In the genomic region with DNA sequence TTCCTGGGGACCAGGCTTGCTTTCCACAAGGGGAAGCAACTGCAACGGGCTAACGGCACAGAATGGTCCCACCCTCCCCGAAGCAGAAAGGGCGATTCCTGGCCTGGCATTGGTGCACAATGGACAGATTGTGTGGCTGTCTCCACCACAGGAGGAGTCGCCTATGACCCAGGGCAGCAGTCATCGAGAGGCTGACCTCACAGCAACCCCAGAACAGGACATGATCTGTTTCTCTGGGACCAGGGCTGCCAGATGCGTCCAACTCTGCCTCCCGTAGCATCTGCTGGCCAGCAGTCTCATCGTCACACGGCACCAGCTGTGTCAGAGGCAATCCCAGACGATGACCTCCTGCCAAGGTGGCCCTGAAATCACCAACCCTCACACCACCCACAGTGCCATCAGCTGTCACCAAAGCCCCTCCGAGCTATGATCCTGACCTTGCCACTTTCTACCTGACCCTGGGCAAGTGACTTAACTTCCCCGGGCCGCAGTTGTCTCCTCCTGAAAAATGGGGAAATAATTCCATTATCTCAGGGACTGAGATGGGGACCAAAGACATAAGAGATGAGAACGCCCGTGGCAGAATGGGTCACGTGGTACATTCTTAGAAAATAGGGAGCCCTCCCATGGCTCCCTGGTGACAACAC, we compare ENCODE assay signal across 13 cellular contexts.
A peak's percentile ranks its signal among the peaks of the same experiment; 100 is the strongest.
DNase-seq lines count a peak whose midpoint lies in the region; ATAC-seq and TF ChIP-seq lines count a peak whose summit lies in the region.
"Had no signal": no experiment of that assay in that cellular context is flagged by ENCODE, and none has a peak within 500 bp of the region (broad histone marks: within the 10 kb centered on the region; RNA-seq: fewer than 3 reads in every experiment).

No MANE protein-coding gene starts in this region.

- DNase-seq in GM04503 (ENCODE audit: low read depth): peak; percentile 34
- peak; percentile 83 for DNase-seq in inferior parietal cortex (ENCODE audit: extremely low spot score)
- no peak for DNase-seq in stimulated activated CD4-positive, alpha-beta T cell treated with anti-CD3 and anti-CD28 coated beads, Interleukin-1b, Interleukin-23, amount 100 ng/mL, for 48 hours
- DNase-seq in stimulated activated effector memory CD8-positive, alpha-beta T cell treated with anti-CD3 and anti-CD28 coated beads, Interleukin-12 subunit alpha, Interleukin-12 subunit beta, amount 100 ng/mL, for 72 hours (ENCODE audit: low spot score in 2 of 2): no peak
- no peak for DNase-seq in mammary epithelial cell
- DNase-seq: NCI-H1436; stimulated activated CD4-positive, alpha-beta T cell treated with anti-CD3 and anti-CD28 coated beads, Interleukin-12 subunit alpha, Interleukin-12 subunit beta, amount 100 ng/mL, for 4 hours had no signal

- peaks cover 98% of the 10 kb centered on the region for H3K4me1 Mint-ChIP-seq in brain
- peaks cover 41% of the 10 kb centered on the region for H3K4me1 Mint-ChIP-seq in stimulated activated effector memory CD8-positive, alpha-beta T cell treated with anti-CD3 and anti-CD28 coated beads, Interleukin-12 subunit alpha, Interleukin-12 subunit beta, amount 100 ng/mL, for 72 hours

- no peaks in the 10 kb centered on the region for H3K36me3 Mint-ChIP-seq in brain
- H3K36me3 Mint-ChIP-seq in stimulated activated effector memory CD8-positive, alpha-beta T cell treated with anti-CD3 and anti-CD28 coated beads, Interleukin-12 subunit alpha, Interleukin-12 subunit beta, amount 100 ng/mL, for 72 hours: peaks cover 7% of the 10 kb centered on the region

- no peak for ATAC-seq in GM19328 (IDR thresholded peaks at IDR 0.05; ENCODE audit: unreplicated experiment)
- no peak for ATAC-seq in stimulated activated effector memory CD8-positive, alpha-beta T cell treated with anti-CD3 and anti-CD28 coated beads, Interleukin-12 subunit alpha, Interleukin-12 subunit beta, amount 100 ng/mL, for 72 hours
- ATAC-seq: activated T-helper 17 cell treated with anti-CD3 and anti-CD28 coated beads, Interleukin-2, amount 50 U/mL, for 72 hours had no signal

- WGBS in mammary epithelial cell (ENCODE audit: low coverage, missing lambda C conversion rate): 91% methylated on average over 12 of the region's 17 CpGs

- CTCF ChIA-PET in mammary epithelial cell (lab: Charles Lee; ENCODE audit: low non-redundant PET): no interaction called here

- H3K9ac ChIP-seq in skeletal muscle satellite cell (ENCODE audit: low read depth, low read length): no peak overlapping the region
- H3K9ac ChIP-seq in mammary epithelial cell (ENCODE audit: insufficient read depth, low read length): no peak overlapping the region

- intact Hi-C loops in mammary epithelial cell (cut with micrococcal nuclease): no loop called here

- no peaks in the 10 kb centered on the region for H4K20me1 ChIP-seq in mammary epithelial cell (ENCODE audit: insufficient read depth, low read length)

- H3K79me2 ChIP-seq in mammary epithelial cell (ENCODE audit: insufficient read depth, low read length): peaks cover 87% of the 10 kb centered on the region

- H3K27me3 Mint-ChIP-seq in brain: peaks cover 3% of the 10 kb centered on the region
- H3K27me3 Mint-ChIP-seq: activated T-helper 17 cell treated with anti-CD3 and anti-CD28 coated beads, Interleukin-2, amount 50 U/mL, for 72 hours; central memory CD8-positive, alpha-beta T cell; memory B cell had no signal

- dilution Hi-C loops in mammary epithelial cell (cut with HindIII; ENCODE audit: low sequenced_read_pairs): loop anchor here (5.0 kb wide), 1 partner anchor 33 kb away; no protein-coding TSS in a partner anchor

- in situ Hi-C loops in mammary epithelial cell (cut with MboI; ENCODE audit: low sequenced_read_pairs in 2 of 2): no loop called here

- H3K27me3 ChIP-seq in skeletal muscle satellite cell (ENCODE audit: control insufficient read depth, insufficient read depth, low read length) (no peaks in the 10 kb centered on the region), mammary epithelial cell (ENCODE audit: insufficient read depth, low read length) (no peaks in the 10 kb centered on the region)

- H3K9me3 ChIP-seq in skeletal muscle satellite cell (replicated peaks; ENCODE audit: low read length) (no peaks in the 10 kb centered on the region), mammary epithelial cell (replicated peaks; ENCODE audit: insufficient read depth, low read length) (no peaks in the 10 kb centered on the region)

- no peak overlapping the region for H3K27ac ChIP-seq in mammary epithelial cell (ENCODE audit: insufficient read depth, low read depth, low read length)

- no peak overlapping the region for H3K4me3 Mint-ChIP-seq in brain
- H3K4me3 Mint-ChIP-seq in stimulated activated effector memory CD8-positive, alpha-beta T cell treated with anti-CD3 and anti-CD28 coated beads, Interleukin-12 subunit alpha, Interleukin-12 subunit beta, amount 100 ng/mL, for 72 hours: no peak overlapping the region
- H3K4me3 Mint-ChIP-seq: activated T-helper 17 cell treated with anti-CD3 and anti-CD28 coated beads, Interleukin-2, amount 50 U/mL, for 72 hours; central memory CD8-positive, alpha-beta T cell; memory B cell had no signal

- H3K4me2 ChIP-seq in skeletal muscle satellite cell (ENCODE audit: low read length): peak overlapping the region; percentile 20
- H3K4me2 ChIP-seq in mammary epithelial cell (ENCODE audit: insufficient read depth, low read depth, low read length): no peak overlapping the region

- H3K27ac Mint-ChIP-seq in brain: peak overlapping the region in 4 of 5 experiments; percentile 16 to 71 (median 44)
- H3K27ac Mint-ChIP-seq in stimulated activated effector memory CD8-positive, alpha-beta T cell treated with anti-CD3 and anti-CD28 coated beads, Interleukin-12 subunit alpha, Interleukin-12 subunit beta, amount 100 ng/mL, for 72 hours: no peak overlapping the region
- H3K27ac Mint-ChIP-seq: activated T-helper 17 cell treated with anti-CD3 and anti-CD28 coated beads, Interleukin-2, amount 50 U/mL, for 72 hours had no signal

- H3K36me3 ChIP-seq in skeletal muscle satellite cell (ENCODE audit: insufficient read depth, low read length) (no peaks in the 10 kb centered on the region), mammary epithelial cell (ENCODE audit: insufficient read depth, low read length) (no peaks in the 10 kb centered on the region)

- H3K4me1 ChIP-seq in skeletal muscle satellite cell (ENCODE audit: control insufficient read depth, insufficient read depth, low read length) (peaks cover 78% of the 10 kb centered on the region), mammary epithelial cell (ENCODE audit: insufficient read depth, low read length) (peaks cover 52% of the 10 kb centered on the region)

- H2AFZ ChIP-seq in mammary epithelial cell (ENCODE audit: low read depth, low read length): no peak overlapping the region

- H3K4me3 ChIP-seq in skeletal muscle satellite cell (ENCODE audit: low read length) (no peak overlapping the region), mammary epithelial cell (replicated peaks in 1 of 3; ENCODE audit: insufficient read depth in 1 of 3, low read depth in 2 of 3, low read length in 3 of 3) (no peak overlapping the region)

- BruUV-seq in mammary epithelial cell (replicated peaks; lab: Mats Ljungman, UMichigan): no TSS peak

- TF ChIP-seq CTCF in brain (conservative IDR thresholded peaks at IDR 0.05) (no peak), mammary epithelial cell (conservative IDR thresholded peaks at IDR 0.05 in 1 of 2, IDR thresholded peaks at IDR 0.05 in 1 of 2; ENCODE audit: extremely low read depth in 1 of 2, insufficient read depth in 1 of 2, low read depth in 1 of 2, low read length in 2 of 2) (no peak)

- H3K9me3 Mint-ChIP-seq in brain: no peaks in the 10 kb centered on the region
- no peaks in the 10 kb centered on the region for H3K9me3 Mint-ChIP-seq in stimulated activated effector memory CD8-positive, alpha-beta T cell treated with anti-CD3 and anti-CD28 coated beads, Interleukin-12 subunit alpha, Interleukin-12 subunit beta, amount 100 ng/mL, for 72 hours
- H3K9me3 Mint-ChIP-seq: activated T-helper 17 cell treated with anti-CD3 and anti-CD28 coated beads, Interleukin-2, amount 50 U/mL, for 72 hours; central memory CD8-positive, alpha-beta T cell; memory B cell had no signal

Comparison
In these comparisons a context has a peak if more than half of its experiments do, and no peak if none do; other contexts are left out.
1. DNase-seq: peak in GM04503 (single experiment) and inferior parietal cortex (single experiment); none in stimulated activated CD4-positive, alpha-beta T cell treated with anti-CD3 and anti-CD28 coated beads, Interleukin-1b, Interleukin-23, amount 100 ng/mL, for 48 hours (single experiment), stimulated activated effector memory CD8-positive, alpha-beta T cell treated with anti-CD3 and anti-CD28 coated beads, Interleukin-12 subunit alpha, Interleukin-12 subunit beta, amount 100 ng/mL, for 72 hours (0 of 2) and mammary epithelial cell (single experiment).